Comparison of ENCODE assay signal across 26 cellular contexts in genomic region chr1:232137066-232137465, GRCh38.
"Had no signal": no experiment of that assay in that cellular context is flagged by ENCODE, and none has a peak within 500 bp of the region (broad histone marks: within the 10 kb centered on the region; RNA-seq: fewer than 3 reads in every experiment).

No MANE protein-coding gene starts in this region.

- FAIRE-seq: astrocyte, RCC 7860 had no signal

- H3K27me3 Mint-ChIP-seq: activated B cell treated with CpG ODN at 0.5 μM for 24 hours; activated CD4-positive, alpha-beta T cell treated with anti-CD3 and anti-CD28 coated beads, Interleukin-2, amount 10 ng/mL, durations not matched to agents 7 days and 5 days; brain had no signal

- H3K4me3 Mint-ChIP-seq: activated B cell treated with CpG ODN at 0.5 μM for 24 hours; activated CD4-positive, alpha-beta memory T cell treated with anti-CD3 and anti-CD28 coated beads for 36 hours; activated CD4-positive, alpha-beta T cell treated with anti-CD3 and anti-CD28 coated beads, Interleukin-2, amount 10 ng/mL, durations not matched to agents 7 days and 5 days; activated naive CD4-positive, alpha-beta T cell treated with anti-CD3 and anti-CD28 coated beads for 36 hours; activated naive CD8-positive, alpha-beta T cell; activated T-cell treated with anti-CD3 and anti-CD28 coated beads, Interleukin-2, amount 50 U/mL, for 4 hours; activated T-helper 17 cell treated with anti-CD3 and anti-CD28 coated beads, Interleukin-2, amount 50 U/mL, for 72 hours; brain; central memory CD8-positive, alpha-beta T cell; T-helper 1 cell treated with Interleukin-12 subunit alpha and Interleukin-12 subunit beta and Interleukin-4 antibody, amounts not matched to agents 30 μg/mL and 1 μg/mL, for 36 hours had no signal

- H3K27ac ChIP-seq: SJSA1 had no signal

- H3K27me3 ChIP-seq: SJSA1 had no signal

- H3K36me3 ChIP-seq: SJSA1 had no signal

- H3K27ac Mint-ChIP-seq: activated B cell treated with CpG ODN at 0.5 μM for 24 hours; activated CD4-positive, alpha-beta memory T cell treated with anti-CD3 and anti-CD28 coated beads for 36 hours; activated CD4-positive, alpha-beta T cell treated with anti-CD3 and anti-CD28 coated beads, Interleukin-2, amount 10 ng/mL, durations not matched to agents 7 days and 5 days; activated naive CD4-positive, alpha-beta T cell treated with anti-CD3 and anti-CD28 coated beads for 36 hours; activated naive CD8-positive, alpha-beta T cell; activated T-helper 17 cell treated with anti-CD3 and anti-CD28 coated beads, Interleukin-2, amount 50 U/mL, for 72 hours; brain; T-helper 1 cell treated with Interleukin-12 subunit alpha and Interleukin-12 subunit beta and Interleukin-4 antibody, amounts not matched to agents 30 μg/mL and 1 μg/mL, for 36 hours had no signal

- H3K4me3 ChIP-seq: SJSA1 had no signal

- H3K4me1 Mint-ChIP-seq: activated B cell treated with CpG ODN at 0.5 μM for 24 hours; activated CD4-positive, alpha-beta T cell treated with anti-CD3 and anti-CD28 coated beads, Interleukin-2, amount 10 ng/mL, durations not matched to agents 7 days and 5 days; activated T-helper 17 cell treated with anti-CD3 and anti-CD28 coated beads, Interleukin-2, amount 50 U/mL, for 72 hours; brain; central memory CD8-positive, alpha-beta T cell had no signal

- DNase-seq: activated B cell treated with CpG ODN at 0.5 μM for 24 hours; activated CD4-positive, alpha-beta memory T cell treated with anti-CD3 and anti-CD28 coated beads for 36 hours; activated CD4-positive, alpha-beta T cell treated with anti-CD3 and anti-CD28 coated beads, Interleukin-2, amount 10 ng/mL, durations not matched to agents 7 days and 5 days; activated CD8-positive, alpha-beta memory T cell treated with anti-CD3 and anti-CD28 coated beads for 24 hours; activated gamma-delta T cell; activated naive CD4-positive, alpha-beta T cell treated with anti-CD3 and anti-CD28 coated beads for 36 hours; activated T-cell treated with anti-CD3 and anti-CD28 coated beads, Interleukin-2, amount 50 U/mL, for 4 hours; amygdala; KG1; NCI-H1048; NCI-H1694; NCI-H2029; NCI-H2107; NCI-H2171 treated with DMSO at 0.1 percent for 48 hours; NCI-H510A treated with DMSO at 0.1 percent for 48 hours; NCI-H774; PC-3; SHP77 had no signal

- H3K9me3 Mint-ChIP-seq: central memory CD8-positive, alpha-beta T cell; T-helper 1 cell treated with Interleukin-12 subunit alpha and Interleukin-12 subunit beta and Interleukin-4 antibody, amounts not matched to agents 30 μg/mL and 1 μg/mL, for 36 hours had no signal

- H3K36me3 Mint-ChIP-seq: activated CD4-positive, alpha-beta memory T cell treated with anti-CD3 and anti-CD28 coated beads for 36 hours; activated naive CD8-positive, alpha-beta T cell; brain had no signal

- H3K9me3 ChIP-seq: SJSA1 had no signal
